ENCODE assay signal across 1 cellular context in genomic region chr3:11390411-11391171, GRCh38.
TF ChIP-seq lines count a peak whose summit lies in the region.

No MANE protein-coding gene starts in this region.

TF ChIP-seq in IMR-90, 13 proteins besides CTCF, POLR2A, EP300 and RAD21 (continued from another document):
- no peak for TF ChIP-seq BHLHE40 (IDR thresholded peaks at IDR 0.05; ENCODE audit: low read depth, low read length)
